Comparison of ENCODE assay signal across 25 cellular contexts in genomic region chr10:97163141-97163540, GRCh38. TPM values are rescaled to one million over a fixed set of nuclear protein-coding genes. Genes with fewer than 3 reads are reported as not detected.
"Had no signal": no experiment of that assay in that cellular context is flagged by ENCODE, and none has a peak within 500 bp of the region (broad histone marks: within the 10 kb centered on the region; RNA-seq: fewer than 3 reads in every experiment).

No MANE protein-coding gene starts in this region.

- H3K4me3 ChIP-seq: ascending aorta, body of pancreas had no signal

- H3K4me1 Mint-ChIP-seq: activated CD4-positive, alpha-beta T cell treated with anti-CD3 and anti-CD28 coated beads, Interleukin-2, amount 10 ng/mL, durations not matched to agents 7 days and 5 days; activated naive CD4-positive, alpha-beta T cell treated with anti-CD3 and anti-CD28 coated beads, Interleukin-2, amount 50 U/mL, for 24 hours; activated naive CD8-positive, alpha-beta T cell treated with anti-CD3 and anti-CD28 coated beads, Interleukin-2, amount 50 U/mL, for 24 hours; activated T-helper 17 cell treated with anti-CD3 and anti-CD28 coated beads, Interleukin-2, amount 50 U/mL, for 72 hours had no signal

- H3K36me3 Mint-ChIP-seq: activated CD4-positive, alpha-beta memory T cell treated with anti-CD3 and anti-CD28 coated beads for 36 hours; activated naive CD4-positive, alpha-beta T cell treated with anti-CD3 and anti-CD28 coated beads, Interleukin-2, amount 50 U/mL, for 24 hours had no signal

- H3K4me3 Mint-ChIP-seq: activated CD4-positive, alpha-beta memory T cell treated with anti-CD3 and anti-CD28 coated beads for 36 hours; activated CD4-positive, alpha-beta T cell treated with anti-CD3 and anti-CD28 coated beads, Interleukin-2, amount 10 ng/mL, durations not matched to agents 7 days and 5 days; activated naive CD4-positive, alpha-beta T cell treated with anti-CD3 and anti-CD28 coated beads, Interleukin-2, amount 50 U/mL, for 24 hours; activated naive CD8-positive, alpha-beta T cell treated with anti-CD3 and anti-CD28 coated beads, Interleukin-2, amount 50 U/mL, for 24 hours; activated T-helper 17 cell treated with anti-CD3 and anti-CD28 coated beads, Interleukin-2, amount 50 U/mL, for 72 hours had no signal

- H3K27ac Mint-ChIP-seq: activated CD4-positive, alpha-beta memory T cell treated with anti-CD3 and anti-CD28 coated beads for 36 hours; activated CD4-positive, alpha-beta T cell treated with anti-CD3 and anti-CD28 coated beads, Interleukin-2, amount 10 ng/mL, durations not matched to agents 7 days and 5 days; activated naive CD4-positive, alpha-beta T cell treated with anti-CD3 and anti-CD28 coated beads, Interleukin-2, amount 50 U/mL, for 24 hours; activated naive CD8-positive, alpha-beta T cell treated with anti-CD3 and anti-CD28 coated beads, Interleukin-2, amount 50 U/mL, for 24 hours; activated T-helper 17 cell treated with anti-CD3 and anti-CD28 coated beads, Interleukin-2, amount 50 U/mL, for 72 hours had no signal

- H3K36me3 ChIP-seq: ascending aorta had no signal

- H3K9me3 ChIP-seq: ascending aorta, body of pancreas had no signal

- ATAC-seq: activated naive CD8-positive, alpha-beta T cell treated with anti-CD3 and anti-CD28 coated beads, Interleukin-2, amount 50 U/mL, for 24 hours; activated T-helper 17 cell treated with anti-CD3 and anti-CD28 coated beads, Interleukin-2, amount 50 U/mL, for 72 hours; body of pancreas; PC-3 had no signal

- H3K27me3 ChIP-seq: ascending aorta, body of pancreas had no signal

- DNase-seq: activated CD4-positive, alpha-beta memory T cell treated with anti-CD3 and anti-CD28 coated beads for 36 hours; activated CD4-positive, alpha-beta T cell treated with anti-CD3 and anti-CD28 coated beads, Interleukin-2, amount 10 ng/mL, durations not matched to agents 7 days and 5 days; activated CD4-positive, CD25-positive, alpha-beta regulatory T cell; activated naive CD8-positive, alpha-beta T cell treated with anti-CD3 and anti-CD28 coated beads, Interleukin-2, amount 50 U/mL, for 24 hours; activated T-cell treated with anti-CD3 and anti-CD28 coated beads for 4 hours; activated T-cell treated with anti-CD3 and anti-CD28 coated beads, Interleukin-2, amount 50 U/mL, for 48 hours; amniotic stem cell; body of pancreas; central memory CD4-positive, alpha-beta T cell; KG1; MM.1S; NCI-H1105 treated with DMSO at 0.1 percent for 48 hours; NCI-H1436 treated with DMSO at 0.1 percent for 48 hours; NCI-H187; NCI-H2081; NCI-H446; PC-3; SHP77 treated with DMSO at 0.1 percent for 48 hours; T-helper 1 cell had no signal

- H3K4me1 ChIP-seq: ascending aorta, body of pancreas had no signal

- H3K9me3 Mint-ChIP-seq: activated CD4-positive, alpha-beta memory T cell treated with anti-CD3 and anti-CD28 coated beads for 36 hours; activated CD4-positive, alpha-beta T cell treated with anti-CD3 and anti-CD28 coated beads, Interleukin-2, amount 10 ng/mL, durations not matched to agents 7 days and 5 days; activated naive CD4-positive, alpha-beta T cell treated with anti-CD3 and anti-CD28 coated beads, Interleukin-2, amount 50 U/mL, for 24 hours; activated naive CD8-positive, alpha-beta T cell treated with anti-CD3 and anti-CD28 coated beads, Interleukin-2, amount 50 U/mL, for 24 hours; activated T-helper 17 cell treated with anti-CD3 and anti-CD28 coated beads, Interleukin-2, amount 50 U/mL, for 72 hours had no signal

- H3K27me3 Mint-ChIP-seq: activated CD4-positive, alpha-beta T cell treated with anti-CD3 and anti-CD28 coated beads, Interleukin-2, amount 10 ng/mL, durations not matched to agents 7 days and 5 days; activated naive CD8-positive, alpha-beta T cell treated with anti-CD3 and anti-CD28 coated beads, Interleukin-2, amount 50 U/mL, for 24 hours; activated T-helper 17 cell treated with anti-CD3 and anti-CD28 coated beads, Interleukin-2, amount 50 U/mL, for 72 hours had no signal

- H3K27ac ChIP-seq: ascending aorta, body of pancreas, VCaP had no signal

RNA-seq across cellular contexts. Expression of gene SLIT1, which starts 22.6 kb away (rescaled TPM):
- total RNA-seq: ascending aorta, chondrocyte, PC-3, SK-MEL-5 had no signal
